Comparison of ENCODE assay signal across 8 cellular contexts in the genomic region with DNA sequence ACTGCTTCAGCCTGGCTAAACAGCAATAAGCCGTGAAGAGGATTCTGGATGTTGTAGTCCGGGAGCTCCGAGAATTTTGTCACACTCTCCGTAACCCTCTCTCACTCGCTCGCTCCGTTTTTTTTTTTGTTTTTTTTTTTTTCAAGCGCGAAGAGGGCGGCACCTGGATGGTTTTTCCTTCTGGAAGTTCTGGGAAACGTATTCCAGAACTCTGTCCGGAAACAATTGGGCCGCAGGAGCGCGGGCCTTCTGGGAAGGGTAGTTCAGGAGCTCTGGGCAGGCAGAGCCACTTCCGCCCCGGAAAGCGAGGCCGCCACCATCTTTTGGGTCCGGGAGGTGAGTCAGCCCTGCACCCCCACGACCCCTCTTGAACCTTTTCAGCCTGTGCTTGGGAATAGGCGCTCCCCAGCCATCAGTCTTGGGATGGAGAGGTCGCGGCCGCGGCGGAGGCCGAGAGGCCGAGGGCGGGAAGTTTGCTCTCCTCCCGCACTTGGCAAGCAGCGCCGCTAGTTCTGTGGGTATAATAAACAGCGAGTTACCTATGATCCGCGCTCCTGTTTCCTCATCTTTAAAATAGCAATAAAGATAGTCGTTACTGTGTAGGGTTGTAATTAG. TPM values are rescaled to one million over a fixed set of nuclear protein-coding genes. Genes with fewer than 3 reads are reported as not detected.
DNase-seq lines count a peak whose midpoint lies in the region; ATAC-seq and FAIRE-seq lines count a peak whose summit lies in the region.

A gene (plus strand): TSS at position 283 of the 615 bp plus-strand sequence. CDS start 5,261 bp downstream, outside the sequence.

- FAIRE-seq in islet of Langerhans (lab: Jason Lieb, UNC): peak; percentile 97

- DNase-seq in A172 (ENCODE audit: low spot score): peak; percentile 92
- DNase-seq in NCI-H345 (lab: John Stamatoyannopoulos, UW): peak; percentile 85
- peak; percentile 65 to 69 for DNase-seq in activated CD4-positive, alpha-beta T cell treated with anti-CD3 and anti-CD28 coated beads for 24 hours (ENCODE audit: low read depth in 2 of 2)
- peak; percentile 92 for DNase-seq in cerebellum (ENCODE audit: low spot score)
- DNase-seq in stimulated activated CD4-positive, alpha-beta T cell treated with anti-CD3 and anti-CD28 coated beads, Interleukin-12 subunit alpha, Interleukin-12 subunit beta, amount 100 ng/mL, for 24 hours (ENCODE audit: low read depth in 2 of 2): peak; percentile 68 to 70

- peak; percentile 71 for ATAC-seq in GM18520 (IDR thresholded peaks at IDR 0.05; ENCODE audit: unreplicated experiment)
- peak; percentile 88 for ATAC-seq in HG03135 (IDR thresholded peaks at IDR 0.05; ENCODE audit: unreplicated experiment)

RNA-seq across cellular contexts. Expression of the gene that starts here (rescaled TPM):
- 15.2 and 17.1 TPM in 2 replicates for total RNA-seq in A172 (2014; rRNA removed; shearing (Covaris generic))
- 42.6 TPM for total RNA-seq in cerebellum

Comparison
In these comparisons a context has a peak if more than half of its experiments do, and no peak if none do; other contexts are left out.
1. Peak in every context shown above with its lines: DNase-seq and ATAC-seq.